In the genomic region with DNA sequence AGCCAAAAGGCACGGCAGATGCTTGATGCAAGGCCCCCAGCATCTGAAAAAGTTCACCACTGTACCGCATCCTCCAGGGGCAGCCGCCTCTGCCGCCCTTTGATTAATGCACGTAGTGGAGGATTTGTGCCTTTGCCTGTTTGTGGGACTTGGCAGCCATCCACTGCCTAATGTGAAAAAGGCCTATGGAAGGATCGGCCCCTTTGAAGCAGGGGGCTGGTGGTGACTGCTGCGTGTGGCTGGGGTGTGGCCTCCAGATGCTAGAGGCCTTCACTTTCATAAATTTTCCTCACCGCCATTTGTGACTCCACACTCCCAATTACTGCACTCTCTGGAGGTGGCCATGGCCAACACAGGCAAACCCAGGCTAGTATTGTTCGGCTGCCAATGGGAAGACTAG, we compare ENCODE assay signal across 27 cellular contexts.
A peak's percentile ranks its signal among the peaks of the same experiment; 100 is the strongest.
DNase-seq lines count a peak whose midpoint lies in the region; ATAC-seq and TF ChIP-seq lines count a peak whose summit lies in the region.
"Had no signal": no experiment of that assay in that cellular context is flagged by ENCODE, and none has a peak within 500 bp of the region (broad histone marks: within the 10 kb centered on the region; RNA-seq: fewer than 3 reads in every experiment).

No MANE protein-coding gene starts in this region.

- H3K4me3 ChIP-seq in A673 (ENCODE audit: low read depth, low read length, poor library complexity, severe bottlenecking) (no peak overlapping the region), left lung (no peak overlapping the region)
- H3K4me3 ChIP-seq: GM23248, Peyer's patch, SJSA1 had no signal

- H3K4me1 Mint-ChIP-seq in natural killer cell = no peaks in the 10 kb centered on the region
- H3K4me1 Mint-ChIP-seq: CD8-positive, alpha-beta memory T cell had no signal

- H3K4me1 ChIP-seq in A673 (ENCODE audit: insufficient read depth, low read length, poor library complexity, severe bottlenecking) (peaks cover 37% of the 10 kb centered on the region), left lung (peaks cover 0 to 3% of the 10 kb centered on the region in 2 donors)
- H3K4me1 ChIP-seq: Peyer's patch, SJSA1 had no signal

- BruUV-seq in A673 (replicated peaks; lab: Mats Ljungman, UMichigan) = no TSS peak

- DNase-seq in A673 (ENCODE audit: low spot score) (peak; percentile 75), RPMI7951 (ENCODE audit: low read depth) (peak; percentile 98), left kidney (ENCODE audit: low read depth, low spot score) (peak; percentile 39), amygdala (lab: John Stamatoyannopoulos, UW) (no peak), left lung (no peak), natural killer cell (no peak)
- DNase-seq: AML-193; C1 segment of cervical spinal cord; Calu3; CD8-positive, alpha-beta memory T cell; DMS53; GF-D8; GM23248; HCEC 1CT; Karpas-422; MV-4-11; NCI-H1105 treated with DMSO at 0.1 percent for 48 hours; NCI-H2029 treated with DMSO at 0.1 percent for 48 hours; NCI-H345; NCI-H524; NCI-H82; Peyer's patch; SW 1271 had no signal

- POLR2A ChIA-PET in A673 (lab: Charles Lee; ENCODE audit: low non-redundant PET) = no interaction called here

- no peaks in the 10 kb centered on the region for H3K36me3 Mint-ChIP-seq in natural killer cell
- H3K36me3 Mint-ChIP-seq: CD8-positive, alpha-beta memory T cell had no signal

- no peaks in the 10 kb centered on the region for H3K27me3 Mint-ChIP-seq in natural killer cell (ENCODE audit: low read depth in 2 of 2)
- H3K27me3 Mint-ChIP-seq: CD8-positive, alpha-beta memory T cell had no signal

- TF ChIP-seq CTCF in A673 (conservative IDR thresholded peaks at IDR 0.05; ENCODE audit: low read depth, low read length) (no peak), C4-2B (conservative IDR thresholded peaks at IDR 0.05) (no peak), left lung (IDR thresholded peaks at IDR 0.05) (no peak), natural killer cell (IDR thresholded peaks at IDR 0.05) (no peak)

- H3K9me3 ChIP-seq in A673 (ENCODE audit: low read depth, low read length, poor library complexity, severe bottlenecking) (no peaks in the 10 kb centered on the region), left lung (peaks cover 0 to 5% of the 10 kb centered on the region in 2 donors)
- H3K9me3 ChIP-seq: Peyer's patch, SJSA1 had no signal

- no peak overlapping the region for H3K4me3 Mint-ChIP-seq in natural killer cell
- H3K4me3 Mint-ChIP-seq: CD8-positive, alpha-beta memory T cell had no signal

- H3K27me3 ChIP-seq in A673 (replicated peaks; ENCODE audit: insufficient read depth, low read depth, low read length, poor library complexity) (no peaks in the 10 kb centered on the region), left lung (no peaks in the 10 kb centered on the region)
- H3K27me3 ChIP-seq: Peyer's patch, SJSA1 had no signal

- peaks cover 8 to 12% of the 10 kb centered on the region in 2 donors for H3K9me3 Mint-ChIP-seq in natural killer cell

- H3K27ac Mint-ChIP-seq in natural killer cell = no peak overlapping the region
- H3K27ac Mint-ChIP-seq: CD8-positive, alpha-beta memory T cell had no signal

- intact Hi-C loops in A673 (cut with micrococcal nuclease; ENCODE audit: unreplicated experiment) (no loop called here), left lung (cut with DNase I) (no loop called here), natural killer cell (cut with micrococcal nuclease) (no loop called here)

- ATAC-seq in left lung = no peak
- ATAC-seq in natural killer cell = no peak
- ATAC-seq in HG03175 (IDR thresholded peaks at IDR 0.05; ENCODE audit: unreplicated experiment) = no peak
- ATAC-seq: Right ventricle myocardium inferior had no signal

- H3K27ac ChIP-seq in A673 (ENCODE audit: low read depth, low read length, poor library complexity, severe bottlenecking) = no peak overlapping the region
- peak overlapping the region; percentile 34 for H3K27ac ChIP-seq in C4-2B
- H3K27ac ChIP-seq in left lung = no peak overlapping the region
- H3K27ac ChIP-seq: GM23248, Peyer's patch, SJSA1 had no signal

- H3K36me3 ChIP-seq in A673 (ENCODE audit: insufficient read depth, low read length, poor library complexity, severe bottlenecking) = no peaks in the 10 kb centered on the region
- no peaks in the 10 kb centered on the region for H3K36me3 ChIP-seq in left lung
- H3K36me3 ChIP-seq: Peyer's patch, SJSA1 had no signal

- CTCF ChIA-PET in A673 (lab: Charles Lee) = no interaction called here

Comparison
In these comparisons a context has a peak if more than half of its experiments do, and no peak if none do; other contexts are left out.
1. DNase-seq: peak in A673 (single experiment), RPMI7951 (single experiment) and left kidney (single experiment); none in amygdala (0 of 56), left lung (0 of 2) and natural killer cell (single experiment).